In the genomic region with DNA sequence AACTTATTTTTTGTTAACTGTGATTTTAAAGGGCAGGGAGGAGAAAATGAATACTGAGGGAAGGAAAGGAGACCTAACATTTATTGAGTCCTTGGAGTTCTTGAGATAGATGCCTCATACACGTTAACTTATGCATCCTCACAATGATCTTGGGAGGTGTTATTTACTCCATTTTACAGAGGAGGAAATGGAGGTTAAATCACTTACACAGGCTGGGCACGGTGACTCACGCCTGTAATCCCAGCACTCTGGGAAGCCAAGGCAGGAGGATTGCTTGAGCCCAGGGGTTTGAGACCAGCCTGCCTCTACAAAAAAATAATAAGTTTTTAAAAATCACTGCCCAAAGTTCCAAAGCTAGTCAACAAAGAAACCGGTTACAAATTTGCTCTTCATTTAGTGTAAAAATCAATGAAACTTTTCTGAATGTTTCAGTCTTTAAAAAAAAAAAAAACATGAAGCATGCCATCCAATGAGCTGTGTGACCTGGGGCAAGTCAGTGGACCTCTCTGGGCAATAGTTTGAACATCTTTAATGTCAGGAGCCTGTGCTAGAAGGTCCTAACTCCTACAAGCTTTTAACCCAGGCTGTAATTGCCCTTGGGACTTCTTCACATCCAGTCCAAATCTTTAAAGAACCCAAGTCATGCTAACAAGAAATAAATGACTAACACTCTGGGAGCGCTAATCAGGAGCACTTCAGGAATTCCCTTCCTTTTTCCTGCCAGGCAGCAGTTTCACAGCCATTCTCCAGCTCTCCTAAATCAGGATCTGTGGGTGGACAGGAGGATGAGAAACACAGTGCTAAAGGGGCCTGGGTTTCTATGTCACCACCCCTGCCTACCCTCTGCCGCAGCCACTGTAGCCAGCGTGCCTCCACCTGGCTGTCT, we compare ENCODE assay signal across 13 cellular contexts. TPM values are rescaled to one million over a fixed set of nuclear protein-coding genes. Genes with fewer than 3 reads are reported as not detected.
DNase-seq lines count a peak whose midpoint lies in the region; ATAC-seq and TF ChIP-seq lines count a peak whose summit lies in the region.
"Had no signal": no experiment of that assay in that cellular context is flagged by ENCODE, and none has a peak within 500 bp of the region (broad histone marks: within the 10 kb centered on the region; RNA-seq: fewer than 3 reads in every experiment).

No MANE protein-coding gene starts in this region.

- H3K9me3 ChIP-seq in thoracic aorta: no peaks in the 10 kb centered on the region
- H3K9me3 ChIP-seq: Caco-2, Peyer's patch had no signal

- peaks cover 6 to 20% of the 10 kb centered on the region in 2 donors for H3K4me1 ChIP-seq in thoracic aorta (ENCODE audit: control insufficient read depth in 1 of 2, low read depth in 2 of 2)
- H3K4me1 ChIP-seq: Caco-2 had no signal

- H3K4me1 Mint-ChIP-seq in type B pancreatic cell (ENCODE audit: unreplicated experiment): peaks cover 14% of the 10 kb centered on the region

- H3K27ac Mint-ChIP-seq in type B pancreatic cell: no peak overlapping the region
- H3K27ac Mint-ChIP-seq: memory B cell, progenitor cell of endocrine pancreas had no signal

- no peak overlapping the region for H3K4me3 ChIP-seq in thoracic aorta
- H3K4me3 ChIP-seq: Peyer's patch had no signal

- no peaks in the 10 kb centered on the region for H3K36me3 ChIP-seq in thoracic aorta
- H3K36me3 ChIP-seq: Peyer's patch had no signal

- no peaks in the 10 kb centered on the region for H3K36me3 Mint-ChIP-seq in type B pancreatic cell
- H3K36me3 Mint-ChIP-seq: memory B cell had no signal

- H3K27me3 ChIP-seq in thoracic aorta (replicated peaks; ENCODE audit: insufficient read depth): no peaks in the 10 kb centered on the region
- H3K27me3 ChIP-seq: Peyer's patch had no signal

- H3K27me3 Mint-ChIP-seq in type B pancreatic cell: peaks cover 3% of the 10 kb centered on the region
- H3K27me3 Mint-ChIP-seq: progenitor cell of endocrine pancreas had no signal

- TF ChIP-seq CTCF in thoracic aorta (IDR thresholded peaks at IDR 0.05): no peak
- no peak for TF ChIP-seq CTCF in type B pancreatic cell (conservative IDR thresholded peaks at IDR 0.05)

- DNase-seq in HCEC 1CT: peak; percentile 55
- peak; percentile 85 for DNase-seq in dermis blood vessel endothelial cell
- DNase-seq in left kidney (ENCODE audit: low read depth, low spot score): peak; percentile 27
- DNase-seq in thoracic aorta (ENCODE audit: low spot score): no peak
- DNase-seq in anterior cingulate cortex (lab: John Stamatoyannopoulos, UW): no peak
- DNase-seq in type B pancreatic cell (ENCODE audit: extremely low spot score, unreplicated experiment): no peak
- no peak for DNase-seq in OCI-M1 (lab: John Stamatoyannopoulos, UW)
- DNase-seq: activated naive CD4-positive, alpha-beta T cell; Caco-2; Peyer's patch; T1000 had no signal

- H3K4me3 Mint-ChIP-seq in type B pancreatic cell: no peak overlapping the region
- H3K4me3 Mint-ChIP-seq: memory B cell had no signal

- no peaks in the 10 kb centered on the region for H3K9me3 Mint-ChIP-seq in type B pancreatic cell
- H3K9me3 Mint-ChIP-seq: memory B cell had no signal

- peak; percentile 37 for ATAC-seq in thoracic aorta (ENCODE audit: insufficient number of reproducible peaks, low FRiP score, low read depth)

- no peak overlapping the region for H3K27ac ChIP-seq in thoracic aorta

RNA-seq across cellular contexts. Expression of a gene that starts 38.8 kb away (rescaled TPM):
- total RNA-seq in dermis blood vessel endothelial cell: 14.3 and 21.8 TPM in 2 replicates
- total RNA-seq in thoracic aorta: 10 to 100 TPM; 14.5 to 15.0 TPM
- total RNA-seq in type B pancreatic cell (ENCODE audit: low replicate concordance): 15.2 and 19.8 TPM in 2 replicates

RNA-seq across cellular contexts. Expression of a gene that starts 39.0 kb away (rescaled TPM):
- 20.3 and 21.1 TPM in 2 replicates for total RNA-seq in dermis blood vessel endothelial cell
- 10 to 100 TPM in 1 of 2 donors, 1 to 10 TPM in 1; 9.2 to 21.1 TPM for total RNA-seq in thoracic aorta
- 27.5 and 35.1 TPM in 2 replicates for total RNA-seq in type B pancreatic cell (ENCODE audit: low replicate concordance)

RNA-seq across cellular contexts. Expression of a gene that starts 43.3 kb away (rescaled TPM):
- total RNA-seq in dermis blood vessel endothelial cell: 27.4 and 29.4 TPM in 2 replicates
- total RNA-seq in thoracic aorta: 10 to 100 TPM; 31.5 to 59.8 TPM
- total RNA-seq in type B pancreatic cell (ENCODE audit: low replicate concordance): 17.1 and 18.8 TPM in 2 replicates

Comparison
In these comparisons a context has a peak if more than half of its experiments do, and no peak if none do; other contexts are left out.
1. DNase-seq: peak in HCEC 1CT (single experiment), dermis blood vessel endothelial cell (single experiment) and left kidney (single experiment); none in thoracic aorta (single experiment), anterior cingulate cortex (0 of 58), type B pancreatic cell (single experiment) and OCI-M1 (single experiment).